In genomic region chr2:233353101-233353768, GRCh38 we compare ENCODE assay signal across 9 cellular contexts. TPM values are rescaled to one million over a fixed set of nuclear protein-coding genes. Genes with fewer than 3 reads are reported as not detected.
DNase-seq lines count a peak whose midpoint lies in the region; ATAC-seq, FAIRE-seq and TF ChIP-seq lines count a peak whose summit lies in the region.
"Had no signal": no experiment of that assay in that cellular context is flagged by ENCODE, and none has a peak within 500 bp of the region (broad histone marks: within the 10 kb centered on the region; RNA-seq: fewer than 3 reads in every experiment).

No MANE protein-coding gene starts in this region.

- peak overlapping the region; percentile 91 for H2AFZ ChIP-seq in GM12878 (ENCODE audit: control insufficient read depth, low read depth, low read length)

- peaks cover 58 to 87% (median 62%) of the 10 kb centered on the region in 10 experiments for H3K4me1 ChIP-seq in BLaER1 treated with 17β-estradiol and CSF1 and Interleukin-3, amounts not matched to agents 10 nM and 100 nM
- peaks cover 33% of the 10 kb centered on the region for H3K4me1 ChIP-seq in GM12878 (ENCODE audit: control insufficient read depth, insufficient read depth, low read length)
- peaks cover 43% of the 10 kb centered on the region for H3K4me1 ChIP-seq in muscle layer of colon (ENCODE audit: insufficient read depth, low read length)

- no peak for FAIRE-seq in GM12878 (lab: Jason Lieb, UNC)

- H3K27me3 ChIP-seq in BLaER1 treated with 17β-estradiol and CSF1 and Interleukin-3, amounts not matched to agents 10 nM and 100 nM = no peaks in the 10 kb centered on the region
- no peaks in the 10 kb centered on the region for H3K27me3 ChIP-seq in GM12878 (replicated peaks in 1 of 2; ENCODE audit: control insufficient read depth in 2 of 2, insufficient read depth in 2 of 2, low read length in 1 of 2)
- H3K27me3 ChIP-seq in muscle layer of colon (ENCODE audit: control insufficient read depth in 1 of 2, insufficient read depth in 2 of 2, low read length in 2 of 2) = no peaks in the 10 kb centered on the region

- H3K4me2 ChIP-seq in BLaER1 treated with 17β-estradiol and CSF1 and Interleukin-3, amounts not matched to agents 10 nM and 100 nM = peak overlapping the region; percentile 85 to 97 (median 94)
- peak overlapping the region; percentile 98 for H3K4me2 ChIP-seq in GM12878 (ENCODE audit: control insufficient read depth, insufficient read depth)

- RAD21 ChIA-PET in GM12878 (lab: Charles Lee; ENCODE audit: unreplicated experiment) = interaction anchor here (1.1 to 1.3 kb wide), 4 partner anchors 66 to 407 kb away, joined by 3 to 4 read pairs (median 3); partner anchors contain the start of gene UGT1A1

- intact Hi-C loops in GM12878 (cut with micrococcal nuclease; ENCODE audit: unreplicated experiment) = no loop called here

- in situ Hi-C loops in GM12878 (cut with MboI) = no loop called here

- POLR2A ChIA-PET in GM12878 (lab: Charles Lee) = no interaction called here

- no peak for TF ChIP-seq RAD21 in GM12878 (IDR thresholded peaks at IDR 0.05; ENCODE audit: insufficient read depth, low read depth, low read length)

- peak overlapping the region; percentile 34 to 90 (median 58); a peak in 18 of 20 replicates for H3K4me3 ChIP-seq in BLaER1 treated with 17β-estradiol and CSF1 and Interleukin-3, amounts not matched to agents 10 nM and 100 nM
- H3K4me3 ChIP-seq in GM12878 (peak overlapping the region; percentile 80), muscle layer of colon (ENCODE audit: low read depth in 1 of 2, low read length in 2 of 2) (peak overlapping the region; percentile 28 to 66)

- WGBS in GM12878 (ENCODE audit: insufficient coverage, insufficient replicate concordance, low lambda C conversion rate, missing lambda C conversion rate) = 49% methylated on average over 22 of the region's 22 CpGs

- TF ChIP-seq EP300 in GM12878 (IDR thresholded peaks at IDR 0.05; ENCODE audit: borderline replicate concordance in 1 of 2, control insufficient read depth in 1 of 2, low read depth in 2 of 2, low read length in 2 of 2) = no peak

- ATAC-seq in HG02642 (IDR thresholded peaks at IDR 0.05; ENCODE audit: poor library complexity, unreplicated experiment) (peak; percentile 6), GM12878 (peak; percentile 23), HG02870 (IDR thresholded peaks at IDR 0.05; ENCODE audit: unreplicated experiment) (no peak)

- peaks cover 34% of the 10 kb centered on the region for H3K79me2 ChIP-seq in GM12878 (ENCODE audit: control insufficient read depth, insufficient read depth, low read length)

- peak overlapping the region; percentile 44 to 85 (median 74); a peak in 21 of 22 replicates for H3K9ac ChIP-seq in BLaER1 treated with 17β-estradiol and CSF1 and Interleukin-3, amounts not matched to agents 10 nM and 100 nM
- H3K9ac ChIP-seq in GM12878 (ENCODE audit: control insufficient read depth, insufficient read depth, low read length) (peak overlapping the region; percentile 89), muscle layer of colon (ENCODE audit: low read length) (peak overlapping the region; percentile 26)

- CTCF ChIA-PET in GM12878 (lab: Yijun Ruan, JAX) = interaction anchor here (0.9 to 1.7 kb wide), 5 partner anchors 11 to 90 kb away, joined by 3 to 15 read pairs (median 7); no protein-coding TSS in a partner anchor

- no peak for TF ChIP-seq CTCF in GM12878 (IDR thresholded peaks at IDR 0.05 in 2 of 3, conservative IDR thresholded peaks at IDR 0.05 in 1 of 3; ENCODE audit: control insufficient read depth in 2 of 3, extremely low read depth in 1 of 3, insufficient read depth in 1 of 3, low read depth in 3 of 3, low read length in 3 of 3)

- peak overlapping the region; percentile 50 to 91 (median 80); a peak in 21 of 22 replicates for H3K27ac ChIP-seq in BLaER1 treated with 17β-estradiol and CSF1 and Interleukin-3, amounts not matched to agents 10 nM and 100 nM
- H3K27ac ChIP-seq in GM12878 (ENCODE audit: control insufficient read depth, insufficient read depth) = peak overlapping the region; percentile 94
- H3K27ac ChIP-seq in muscle layer of colon (ENCODE audit: low read depth, low read length) = no peak overlapping the region

- SMC1A ChIA-PET in GM12878 (lab: Charles Lee; ENCODE audit: uncharacterized antibody, unreplicated experiment) = interaction anchor here (0.7 to 1.3 kb wide), 3 partner anchors 22 to 90 kb away, joined by 3 to 5 read pairs (median 4); no protein-coding TSS in a partner anchor

- DNase-seq in GM12878 (ENCODE audit: low read depth, low spot score) (no peak), HuH-7.5 (ENCODE audit: low spot score) (no peak), islet precursor cell (no peak), Ammon's horn (ENCODE audit: low spot score) (no peak)
- DNase-seq: NCI-H345 had no signal

- peaks cover 0 to 32% (median 24%) of the 10 kb centered on the region in 11 experiments; a peak in 12 of 22 replicates for H3K36me3 ChIP-seq in BLaER1 treated with 17β-estradiol and CSF1 and Interleukin-3, amounts not matched to agents 10 nM and 100 nM
- H3K36me3 ChIP-seq in GM12878 (ENCODE audit: control insufficient read depth in 2 of 2, insufficient read depth in 2 of 2, low read length in 1 of 2) (no peaks in the 10 kb centered on the region), muscle layer of colon (ENCODE audit: insufficient read depth, low read length) (no peaks in the 10 kb centered on the region)

- TF ChIP-seq POLR2A in GM12878 (IDR thresholded peaks at IDR 0.05; ENCODE audit: low read depth, low read length) = no peak

- H3K9me3 ChIP-seq in BLaER1 treated with 17β-estradiol and CSF1 and Interleukin-3, amounts not matched to agents 10 nM and 100 nM (replicated peaks in 1 of 11) = no peaks in the 10 kb centered on the region
- H3K9me3 ChIP-seq in GM12878 (replicated peaks; ENCODE audit: control insufficient read depth, insufficient read depth, low read length) (no peaks in the 10 kb centered on the region), muscle layer of colon (ENCODE audit: low read length) (no peaks in the 10 kb centered on the region)

- peaks cover 0 to 25% (median 5%) of the 10 kb centered on the region in 11 experiments; a peak in 9 of 22 replicates for H4K20me1 ChIP-seq in BLaER1 treated with 17β-estradiol and CSF1 and Interleukin-3, amounts not matched to agents 10 nM and 100 nM
- no peaks in the 10 kb centered on the region for H4K20me1 ChIP-seq in GM12878 (ENCODE audit: control insufficient read depth, insufficient read depth)

- no TSS peak for BruUV-seq in GM12878 (replicated peaks; lab: Mats Ljungman, UMichigan)

TF ChIP-seq in GM12878, 131 proteins besides CTCF, POLR2A, EP300 and RAD21 (continues in another document):
- TF ChIP-seq YBX1 (IDR thresholded peaks at IDR 0.05) = no peak
- TF ChIP-seq JUNB (IDR thresholded peaks at IDR 0.05) = no peak
- TF ChIP-seq CHD4 (IDR thresholded peaks at IDR 0.05) = no peak

RNA-seq across cellular contexts. Expression of gene DGKD, which starts 1.1 kb away (rescaled TPM):
- total RNA-seq in GM12878 (2013; cell fraction: nucleolus; rRNA removed) = 96.2 and 112 TPM in 2 replicates
- total RNA-seq in GM12878 (2014; rRNA removed) (22.6 and 29.2 TPM in 2 replicates), GM12878 (2014; rRNA removed; fragmentation: Illumina TruSeq; extraction: Trizol) (25.2 and 25.6 TPM in 2 replicates), GM12878 (2021) (81.9 and 82.7 TPM in 2 replicates)
- 55.1 TPM for polyA plus RNA-seq in GM12878 (2011; ENCODE audit: low read depth)
- polyA plus RNA-seq in GM12878 (2011; rRNA removed) (12.0 and 15.4 TPM in 2 replicates), GM12878 (2014; fragmentation: Illumina TruSeq; extraction: Trizol) (18.6 and 28.5 TPM in 2 replicates), GM12878 (2014; fragmentation: Nextera tagmentation; extraction: Ambion mirVana) (1 to 10 TPM; 2.7 to 3.1 TPM), GM12878 (2014; rRNA removed) (53.5 and 57.9 TPM in 2 replicates), GM12878 (2016; fragmentation: Nextera tagmentation; extraction: Ambion mirVana) (10 to 100 TPM; 29.2 to 32.1 TPM)
- 7.8 and 9.9 TPM in 2 replicates for polyA plus RNA-seq in GM12878 (2011; cell fraction: cytosol; rRNA removed)
- polyA plus RNA-seq in GM12878 (2011; cell fraction: nucleus; rRNA removed) = 110 and 119 TPM in 2 replicates
- 70.0 and 82.2 TPM in 2 replicates for polyA plus RNA-seq in GM12878 (2012)
- 25.9 and 28.8 TPM in 2 replicates for polyA minus RNA-seq in GM12878 (2011; rRNA and poly(A)+ RNA removed)
- polyA minus RNA-seq in GM12878 (2011; cell fraction: cytosol; rRNA and poly(A)+ RNA removed) = 4.5 and 6.2 TPM in 2 replicates
- 16.9 and 28.6 TPM in 2 replicates for polyA minus RNA-seq in GM12878 (2011; cell fraction: nucleus; rRNA and poly(A)+ RNA removed)

RNA-seq across cellular contexts. Expression of gene SAG, which starts 45.6 kb away (rescaled TPM):
- 0.08 and 0.10 TPM in 2 replicates for total RNA-seq in GM12878 (2013; cell fraction: nucleolus; rRNA removed)
- not detected in 2 replicates for total RNA-seq in GM12878 (2014; rRNA removed)
- not detected in 2 replicates for total RNA-seq in GM12878 (2014; rRNA removed; fragmentation: Illumina TruSeq; extraction: Trizol)
- total RNA-seq in GM12878 (2021) = 0.69 TPM in 1 of 2 replicates, not detected in the other
- 0.09 TPM for polyA plus RNA-seq in GM12878 (2011; ENCODE audit: low read depth)
- polyA plus RNA-seq in GM12878 (2011; rRNA removed) = not detected in 2 replicates
- 0.01 TPM in 1 of 2 replicates, not detected in the other for polyA plus RNA-seq in GM12878 (2011; cell fraction: cytosol; rRNA removed)
- polyA plus RNA-seq in GM12878 (2011; cell fraction: nucleus; rRNA removed) = not detected in 2 replicates
- polyA plus RNA-seq in GM12878 (2012) = 0.04 and 0.48 TPM in 2 replicates
- polyA plus RNA-seq in GM12878 (2014; fragmentation: Illumina TruSeq; extraction: Trizol) = 0.06 TPM in 1 of 2 replicates, not detected in the other
- polyA plus RNA-seq in GM12878 (2014; fragmentation: Nextera tagmentation; extraction: Ambion mirVana) = under 1 TPM in 1 of 2 experiments, not detected in 1; 0.47 TPM
- not detected in 2 replicates for polyA plus RNA-seq in GM12878 (2014; rRNA removed)
- not detected for polyA plus RNA-seq in GM12878 (2016; fragmentation: Nextera tagmentation; extraction: Ambion mirVana)
- polyA minus RNA-seq in GM12878 (2011; rRNA and poly(A)+ RNA removed) = not detected in 2 replicates
- not detected in 2 replicates for polyA minus RNA-seq in GM12878 (2011; cell fraction: cytosol; rRNA and poly(A)+ RNA removed)
- polyA minus RNA-seq in GM12878 (2011; cell fraction: nucleus; rRNA and poly(A)+ RNA removed) = not detected in 2 replicates

Comparison
In these comparisons a context has a peak if more than half of its experiments do, and no peak if none do; other contexts are left out.
1. H3K9ac ChIP-seq: peak in every context shown above with its lines; median percentile 89 in GM12878; 74 in BLaER1 treated with 17β-estradiol and CSF1 and Interleukin-3, amounts not matched to agents 10 nM and 100 nM; 26 in muscle layer of colon.